ENCODE assay signal across 8 cellular contexts in genomic region chr4:143358923-143359694, GRCh38. TPM values are rescaled to one million over a fixed set of nuclear protein-coding genes. Genes with fewer than 3 reads are reported as not detected.
DNase-seq lines count a peak whose midpoint lies in the region; ATAC-seq and TF ChIP-seq lines count a peak whose summit lies in the region.

No MANE protein-coding gene starts in this region.

- H3K4me3 Mint-ChIP-seq in CD14-positive monocyte (peak overlapping the region; percentile 60 to 66), osteocyte (ENCODE audit: unreplicated experiment) (peak overlapping the region; percentile 20)

- H3K4me3 ChIP-seq in effector memory CD4-positive, alpha-beta T cell (ENCODE audit: insufficient read depth, low read depth, low read length, poor library complexity, severe bottlenecking), result peak overlapping the region; percentile 4

- peaks cover 0 to 2% (median 0%) of the 10 kb centered on the region in 3 donors for H3K27me3 Mint-ChIP-seq in CD14-positive monocyte (ENCODE audit: low read depth in 3 of 3)
- H3K27me3 Mint-ChIP-seq in osteocyte (ENCODE audit: unreplicated experiment), result no peaks in the 10 kb centered on the region

- no peaks in the 10 kb centered on the region for H3K36me3 ChIP-seq in effector memory CD4-positive, alpha-beta T cell (ENCODE audit: control insufficient read depth, insufficient read depth, low read length)

- ATAC-seq in GM19023 (IDR thresholded peaks at IDR 0.05; ENCODE audit: unreplicated experiment) (peak; percentile 77), HG03108 (IDR thresholded peaks at IDR 0.05; ENCODE audit: unreplicated experiment) (peak; percentile 83)

- intact Hi-C loops in CD14-positive monocyte (cut with micrococcal nuclease), result no loop called here

- TF ChIP-seq CTCF in CD14-positive monocyte (IDR thresholded peaks at IDR 0.05), result no peak
- no peak for TF ChIP-seq CTCF in osteocyte (IDR thresholded peaks at IDR 0.05)

- H3K4me1 ChIP-seq in effector memory CD4-positive, alpha-beta T cell (ENCODE audit: control insufficient read depth, insufficient read depth, low read length, poor library complexity, severe bottlenecking), result no peaks in the 10 kb centered on the region

- H3K27me3 ChIP-seq in effector memory CD4-positive, alpha-beta T cell (replicated peaks; ENCODE audit: control insufficient read depth, insufficient read depth, low read length, poor library complexity, severe bottlenecking), result no peaks in the 10 kb centered on the region

- H3K36me3 Mint-ChIP-seq in CD14-positive monocyte (peaks cover 5 to 7% of the 10 kb centered on the region in 2 donors), osteocyte (ENCODE audit: unreplicated experiment) (no peaks in the 10 kb centered on the region)

- 0 out of 2 replicates have a peak, but pooled peaks have one; percentile 34 for TF ChIP-seq POLR2A in Raji (IDR thresholded peaks at IDR 0.05; ENCODE audit: insufficient read depth, low read depth, low read length)

- H3K27ac ChIP-seq in effector memory CD4-positive, alpha-beta T cell (ENCODE audit: insufficient read depth, low read length, poor library complexity, severe bottlenecking), result no peak overlapping the region

- H3K4me1 Mint-ChIP-seq in CD14-positive monocyte, result peaks cover 37% of the 10 kb centered on the region
- H3K4me1 Mint-ChIP-seq in osteocyte (ENCODE audit: unreplicated experiment), result peaks cover 70% of the 10 kb centered on the region

- H3K27ac Mint-ChIP-seq in CD14-positive monocyte (peak overlapping the region; percentile 73 to 91 (median 86)), osteocyte (ENCODE audit: unreplicated experiment) (peak overlapping the region; percentile 80)

- H3K9me3 Mint-ChIP-seq in CD14-positive monocyte, result no peaks in the 10 kb centered on the region
- H3K9me3 Mint-ChIP-seq in osteocyte (ENCODE audit: unreplicated experiment), result no peaks in the 10 kb centered on the region

- DNase-seq in CD14-positive monocyte (ENCODE audit: low spot score) (peak; percentile 63), osteocyte (ENCODE audit: extremely low spot score, unreplicated experiment) (no peak), NCI-H524 treated with DMSO at 0.1 percent for 48 hours (lab: John Stamatoyannopoulos, UW) (no peak), T1000 (lab: John Stamatoyannopoulos, UW) (no peak)
- no peak for DNase-seq in effector memory CD4-positive, alpha-beta T cell

- no peaks in the 10 kb centered on the region for H3K9me3 ChIP-seq in effector memory CD4-positive, alpha-beta T cell (ENCODE audit: control insufficient read depth, low read length)

RNA-seq across cellular contexts. Expression of gene GAB1, which starts 22.4 kb away (rescaled TPM):
- under 1 TPM; 0.55 to 0.69 TPM for polyA plus RNA-seq in CD14-positive monocyte
- total RNA-seq in osteocyte, result 32.6 and 40.0 TPM in 2 replicates
